ENCODE assay signal across 19 cellular contexts in genomic region chr11:19055016-19055415, GRCh38. TPM values are rescaled to one million over a fixed set of nuclear protein-coding genes. Genes with fewer than 3 reads are reported as not detected.
A peak's percentile ranks its signal among the peaks of the same experiment; 100 is the strongest.
DNase-seq lines count a peak whose midpoint lies in the region; ATAC-seq and TF ChIP-seq lines count a peak whose summit lies in the region.
"Had no signal": no experiment of that assay in that cellular context is flagged by ENCODE, and none has a peak within 500 bp of the region (broad histone marks: within the 10 kb centered on the region; RNA-seq: fewer than 3 reads in every experiment).

No MANE protein-coding gene starts in this region.

- ATAC-seq in sciatic nerve (no peak), HG03565 (IDR thresholded peaks at IDR 0.05; ENCODE audit: unreplicated experiment) (no peak), HG03108 (IDR thresholded peaks at IDR 0.05; ENCODE audit: unreplicated experiment) (no peak)
- ATAC-seq: GM23338, HCT116 had no signal

- H3K36me3 ChIP-seq in MG63: no peaks in the 10 kb centered on the region
- H3K36me3 ChIP-seq in osteoblast (ENCODE audit: insufficient read depth, low read length): no peaks in the 10 kb centered on the region
- H3K36me3 ChIP-seq: SJCRH30 had no signal

- no peak overlapping the region for H3K27ac ChIP-seq in osteoblast (ENCODE audit: low read depth, low read length)
- H3K27ac ChIP-seq: 22Rv1, PC-9, SJCRH30 had no signal

- H2AFZ ChIP-seq in osteoblast (ENCODE audit: low read length): peak overlapping the region; percentile 29
- H2AFZ ChIP-seq: GM23338, PC-9 had no signal

- peaks cover 3% of the 10 kb centered on the region for H3K4me1 ChIP-seq in osteoblast (ENCODE audit: insufficient read depth, low read length)
- H3K4me1 ChIP-seq: SJCRH30 had no signal

- H3K4me2 ChIP-seq in osteoblast (ENCODE audit: insufficient read depth, low read length): no peak overlapping the region
- H3K4me2 ChIP-seq: GM23338, PC-9 had no signal

- H3K4me3 ChIP-seq in MG63 (no peak overlapping the region), fibroblast of mammary gland (ENCODE audit: control insufficient read depth, low read depth, low read length) (no peak overlapping the region), osteoblast (ENCODE audit: insufficient read depth, low read length) (no peak overlapping the region)
- H3K4me3 ChIP-seq: GM23338, PC-9, SJCRH30 had no signal

- H3K79me2 ChIP-seq in osteoblast (ENCODE audit: insufficient read depth, low read length): no peaks in the 10 kb centered on the region

- H3K9me3 ChIP-seq in MG63: no peaks in the 10 kb centered on the region
- no peaks in the 10 kb centered on the region for H3K9me3 ChIP-seq in osteoblast (ENCODE audit: low read depth, low read length)

- no peaks in the 10 kb centered on the region for H4K20me1 ChIP-seq in osteoblast (ENCODE audit: insufficient read depth, low read length)

- DNase-seq in A172 (ENCODE audit: low spot score) (peak; percentile 19), MG63 (peak; percentile 45), fibroblast of mammary gland (ENCODE audit: low read depth) (peak; percentile 17), osteoblast (ENCODE audit: insufficient read length, low spot score, missing footprints) (peak; percentile 72), sciatic nerve (ENCODE audit: low spot score) (no peak)
- DNase-seq in activated CD8-positive, alpha-beta memory T cell treated with anti-CD3 and anti-CD28 coated beads, Interleukin-2, amount 50 U/mL, for 4 hours: no peak
- DNase-seq: CD4-positive, alpha-beta memory T cell; DMS53; NCI-H1694 treated with DMSO at 0.1 percent for 48 hours; NCI-H345; NCI-H524 treated with DMSO at 0.1 percent for 48 hours; PC-9; SJCRH30 had no signal

- H3K27me3 ChIP-seq in MG63: peaks cover 6% of the 10 kb centered on the region; the same call in 1 of the 2 replicates
- H3K27me3 ChIP-seq in osteoblast (ENCODE audit: insufficient read depth, low read length): peaks cover 43% of the 10 kb centered on the region
- H3K27me3 ChIP-seq: SJCRH30 had no signal

- intact Hi-C loops in sciatic nerve (cut with DNase I): no loop called here

- TF ChIP-seq CTCF in fibroblast of mammary gland (conservative IDR thresholded peaks at IDR 0.05; ENCODE audit: control insufficient read depth, insufficient read depth, low read depth, low read length) (no peak), osteoblast (IDR thresholded peaks at IDR 0.05; ENCODE audit: extremely low read depth, low read depth, low read length) (no peak)

RNA-seq across cellular contexts. Expression of gene MRGPRX2, which starts 5.5 kb away (rescaled TPM):
- total RNA-seq in A172 (2014; rRNA removed; shearing (Covaris generic)): not detected in 2 replicates
- total RNA-seq in MG63 (2014; rRNA removed; shearing (Covaris generic); ENCODE audit: low replicate concordance): not detected in 2 replicates
- not detected in 2 replicates for total RNA-seq in osteoblast
- total RNA-seq in sciatic nerve: 0.45 TPM
- total RNA-seq: CD4-positive, alpha-beta memory T cell; GM23338; LHCN-M2; PC-9; SJCRH30 had no signal

Comparison
In these comparisons a context has a peak if more than half of its experiments do, and no peak if none do; other contexts are left out.
1. DNase-seq: peak in A172 (single experiment), MG63 (single experiment), fibroblast of mammary gland (single experiment) and osteoblast (single experiment); none in activated CD8-positive, alpha-beta memory T cell treated with anti-CD3 and anti-CD28 coated beads, Interleukin-2, amount 50 U/mL, for 4 hours (single experiment) and sciatic nerve (single experiment).